8 cellular contexts compared by ENCODE assay signal in genomic region chr3:141279074-141279945, GRCh38. TPM values are rescaled to one million over a fixed set of nuclear protein-coding genes. Genes with fewer than 3 reads are reported as not detected.
DNase-seq lines count a peak whose midpoint lies in the region; ATAC-seq and TF ChIP-seq lines count a peak whose summit lies in the region.

No MANE protein-coding gene starts in this region.

- H4K20me1 ChIP-seq in smooth muscle cell (ENCODE audit: low read depth), result no peaks in the 10 kb centered on the region

- TF ChIP-seq CTCF in VCaP (conservative IDR thresholded peaks at IDR 0.05), result peak; percentile 77
- TF ChIP-seq CTCF in left ventricle myocardium inferior (IDR thresholded peaks at IDR 0.05; ENCODE audit: borderline replicate concordance), result peak; percentile 68
- TF ChIP-seq CTCF in smooth muscle cell (IDR thresholded peaks at IDR 0.05; ENCODE audit: borderline replicate concordance, insufficient read depth, poor library complexity, severe bottlenecking), result peak; percentile 41

- no peak overlapping the region for H3K4me2 ChIP-seq in smooth muscle cell

- H3K27me3 ChIP-seq in left ventricle myocardium inferior (ENCODE audit: low read depth) (no peaks in the 10 kb centered on the region), smooth muscle cell (ENCODE audit: low read depth) (no peaks in the 10 kb centered on the region)

- H3K4me1 ChIP-seq in left ventricle myocardium inferior (peaks cover 19% of the 10 kb centered on the region), smooth muscle cell (ENCODE audit: low read depth) (no peaks in the 10 kb centered on the region)

- intact Hi-C loops in left ventricle myocardium inferior (cut with micrococcal nuclease), result no loop called here

- no peaks in the 10 kb centered on the region for H3K9me3 ChIP-seq in left ventricle myocardium inferior (replicated peaks)
- H3K9me3 ChIP-seq in smooth muscle cell (replicated peaks; ENCODE audit: low read depth), result no peaks in the 10 kb centered on the region

- ATAC-seq in GM18867 (IDR thresholded peaks at IDR 0.05; ENCODE audit: unreplicated experiment) (peak; percentile 73), HG02840 (IDR thresholded peaks at IDR 0.05; ENCODE audit: low FRiP score, unreplicated experiment) (no peak)

- in situ Hi-C loops in KBM-7 (cut with MboI; ENCODE audit: low pct_unique_long_range_greater_than_20kb, low sequenced_read_pairs), result no loop called here

- H3K9ac ChIP-seq in smooth muscle cell (ENCODE audit: low read depth), result no peak overlapping the region

- no peaks in the 10 kb centered on the region for H3F3A ChIP-seq in smooth muscle cell (ENCODE audit: low read depth)

- DNase-seq in COLO668 (lab: John Stamatoyannopoulos, UW; ENCODE audit: unreplicated experiment) (peak; percentile 8), KBM-7 (peak; percentile 48), left ventricle myocardium inferior (no peak), smooth muscle cell (lab: John Stamatoyannopoulos, UW; ENCODE audit: unreplicated experiment) (no peak)
- DNase-seq in stimulated activated naive CD4-positive, alpha-beta T cell treated with Interleukin-2 at 50 U/mL for 16 hours (lab: John Stamatoyannopoulos, UW), result no peak

- H2AFZ ChIP-seq in smooth muscle cell (ENCODE audit: low read depth), result no peak overlapping the region

- no peak overlapping the region for H3K27ac ChIP-seq in VCaP
- no peak overlapping the region for H3K27ac ChIP-seq in left ventricle myocardium inferior (replicated peaks)
- no peak overlapping the region for H3K27ac ChIP-seq in smooth muscle cell (ENCODE audit: low read depth)

- no peaks in the 10 kb centered on the region for H3K79me2 ChIP-seq in smooth muscle cell (ENCODE audit: low read depth)

- WGBS in smooth muscle cell (ENCODE audit: low lambda C conversion rate), result 77% methylated on average over 15 of the region's 15 CpGs

- H3K36me3 ChIP-seq in left ventricle myocardium inferior, result peaks cover 29% of the 10 kb centered on the region
- H3K36me3 ChIP-seq in smooth muscle cell (ENCODE audit: low read depth), result no peaks in the 10 kb centered on the region

- H3K4me3 ChIP-seq in left ventricle myocardium inferior (no peak overlapping the region), smooth muscle cell (no peak overlapping the region)

RNA-seq across cellular contexts. Expression of gene PXYLP1, which starts 47.7 kb away (rescaled TPM):
- total RNA-seq in left ventricle myocardium inferior, result 25.6 TPM
- total RNA-seq in smooth muscle cell, result 4.5 and 5.6 TPM in 2 replicates
- polyA plus RNA-seq in smooth muscle cell, result 3.3 and 3.9 TPM in 2 replicates

Comparison
In these comparisons a context has a peak if more than half of its experiments do, and no peak if none do; other contexts are left out.
1. DNase-seq: peak in COLO668 (single experiment) and KBM-7 (single experiment); none in left ventricle myocardium inferior (single experiment), smooth muscle cell (single experiment) and stimulated activated naive CD4-positive, alpha-beta T cell treated with Interleukin-2 at 50 U/mL for 16 hours (single experiment).
2. Peak in every context shown above with its lines, with median percentiles within 50 percentile points of each other: CTCF ChIP-seq.